ENCODE assay signal across 11 cellular contexts in genomic region chr19:14112809-14113385, GRCh38. TPM values are rescaled to one million over a fixed set of nuclear protein-coding genes. Genes with fewer than 3 reads are reported as not detected.
A peak's percentile ranks its signal among the peaks of the same experiment; 100 is the strongest.
DNase-seq lines count a peak whose midpoint lies in the region; ATAC-seq, FAIRE-seq and TF ChIP-seq lines count a peak whose summit lies in the region.
"Had no signal": no experiment of that assay in that cellular context is flagged by ENCODE, and none has a peak within 500 bp of the region (broad histone marks: within the 10 kb centered on the region; RNA-seq: fewer than 3 reads in every experiment).

No MANE protein-coding gene starts in this region.

- CTCF ChIA-PET in GM10248 (lab: Yijun Ruan, JAX), result interaction anchor here (1.0 to 5.0 kb wide), 9 partner anchors 10 to 360 kb away, joined by 3 to 48 read pairs (median 5); partner anchors contain the start of gene MISP3

- ATAC-seq in RWPE2 (ENCODE audit: low read depth) (no peak), psoas muscle (peak in 1 of 4 donors; percentile 27)
- no peak for ATAC-seq in activated CD4-positive, CD25-positive, alpha-beta regulatory T cell treated with anti-CD3 and anti-CD28 coated beads, Interleukin-2, amount 50 U/mL, for 24 hours
- ATAC-seq: stimulated activated memory B cell treated with anti-CD40 and anti-IgM and Interleukin-4, amounts not matched to agents 10 μg/mL and 1 μg/mL and 100 μg/mL, for 72 hours had no signal

- peak overlapping the region; percentile 44; the same call in 1 of the 2 replicates for H3K4me2 ChIP-seq in BLaER1

- H3K9ac ChIP-seq in BLaER1, result 0 out of 2 replicates have a peak overlapping the region, but pooled peaks have one; percentile 46

- FAIRE-seq in GM12891 (lab: Jason Lieb, UNC), result no peak

- no peak overlapping the region for H3K4me3 ChIP-seq in BLaER1
- no peak overlapping the region for H3K4me3 ChIP-seq in RWPE2 (ENCODE audit: severe bottlenecking)
- peak overlapping the region; percentile 60 for H3K4me3 ChIP-seq in left ventricle myocardium inferior
- H3K4me3 ChIP-seq in psoas muscle, result peak overlapping the region; percentile 59

- WGBS in psoas muscle, 3 donors, result 7 to 17% (median 14%) methylated on average over 12 of the region's 12 CpGs

- H3K27ac ChIP-seq in BLaER1, result peak overlapping the region; percentile 26; the same call in 1 of the 2 replicates
- H3K27ac ChIP-seq in RWPE2 (ENCODE audit: poor library complexity, severe bottlenecking), result peak overlapping the region; percentile 15
- peak overlapping the region; percentile 100 for H3K27ac ChIP-seq in left ventricle myocardium inferior (replicated peaks)
- peak overlapping the region; percentile 88 for H3K27ac ChIP-seq in psoas muscle
- H3K27ac ChIP-seq: epithelial cell of prostate had no signal

- intact Hi-C loops in left ventricle myocardium inferior (cut with micrococcal nuclease), result no loop called here
- intact Hi-C loops in psoas muscle (cut with DNase I), result no loop called here

- TF ChIP-seq POLR2A in GM12891 (IDR thresholded peaks at IDR 0.05; ENCODE audit: low read depth, low read length), result no peak

- peaks cover 57% of the 10 kb centered on the region for H4K20me1 ChIP-seq in BLaER1

- H3K27me3 ChIP-seq in BLaER1 (no peaks in the 10 kb centered on the region), RWPE2 (ENCODE audit: insufficient read depth, poor library complexity, severe bottlenecking) (no peaks in the 10 kb centered on the region), left ventricle myocardium inferior (ENCODE audit: low read depth) (no peaks in the 10 kb centered on the region), psoas muscle (ENCODE audit: insufficient read depth in 3 of 3, low read length in 2 of 3) (no peaks in the 10 kb centered on the region)

- H3K36me3 ChIP-seq in BLaER1, result peaks cover 2% of the 10 kb centered on the region; the same call in 1 of the 2 replicates
- H3K36me3 ChIP-seq in RWPE2 (ENCODE audit: low read depth), result no peaks in the 10 kb centered on the region
- H3K36me3 ChIP-seq in left ventricle myocardium inferior, result no peaks in the 10 kb centered on the region
- no peaks in the 10 kb centered on the region for H3K36me3 ChIP-seq in psoas muscle (ENCODE audit: insufficient read depth in 1 of 2, low read depth in 1 of 2)

- H3K4me1 ChIP-seq in BLaER1 (peaks cover 49% of the 10 kb centered on the region), RWPE2 (ENCODE audit: insufficient read depth, poor library complexity, severe bottlenecking) (no peaks in the 10 kb centered on the region), left ventricle myocardium inferior (peaks cover 86% of the 10 kb centered on the region), psoas muscle (peaks cover 55% of the 10 kb centered on the region)

- DNase-seq in RWPE2 (ENCODE audit: low spot score) (no peak), left ventricle myocardium inferior (peak; percentile 64), psoas muscle (peak; percentile 72 to 79), GM12891 (ENCODE audit: insufficient read length, low spot score) (no peak), GM10248 (ENCODE audit: extremely low spot score) (no peak)
- DNase-seq in activated CD8-positive, alpha-beta memory T cell treated with anti-CD3 and anti-CD28 coated beads for 24 hours, result no peak
- DNase-seq: activated T-cell treated with anti-CD3 and anti-CD28 coated beads for 4 hours had no signal

- H3K9me3 ChIP-seq in BLaER1, result no peaks in the 10 kb centered on the region
- H3K9me3 ChIP-seq in RWPE2 (ENCODE audit: severe bottlenecking), result no peaks in the 10 kb centered on the region
- no peaks in the 10 kb centered on the region for H3K9me3 ChIP-seq in left ventricle myocardium inferior (replicated peaks)
- no peaks in the 10 kb centered on the region for H3K9me3 ChIP-seq in psoas muscle

- POLR2A ChIA-PET in GM10248 (lab: Yijun Ruan, JAX), result no interaction called here

- no peak for TF ChIP-seq CTCF in RWPE2 (IDR thresholded peaks at IDR 0.05; ENCODE audit: poor library complexity, severe bottlenecking)
- no peak for TF ChIP-seq CTCF in left ventricle myocardium inferior (IDR thresholded peaks at IDR 0.05; ENCODE audit: borderline replicate concordance)
- no peak for TF ChIP-seq CTCF in psoas muscle (IDR thresholded peaks at IDR 0.05)
- no peak for TF ChIP-seq CTCF in GM10248 (IDR thresholded peaks at IDR 0.05; ENCODE audit: control extremely low read depth, extremely low read depth, low read depth, missing control alignments)

TF ChIP-seq in GM12891, 5 proteins besides CTCF, POLR2A, EP300 and RAD21:
- TF ChIP-seq TAF1 (IDR thresholded peaks at IDR 0.05; ENCODE audit: low read depth, low read length) (no peak), POU2F2 (IDR thresholded peaks at IDR 0.05; ENCODE audit: low read depth, low read length) (no peak), SPI1 (IDR thresholded peaks at IDR 0.05; ENCODE audit: low read depth, low read length) (no peak), PAX5 (IDR thresholded peaks at IDR 0.05; ENCODE audit: insufficient read depth, low read length, severe bottlenecking) (no peak), POLR2AphosphoS5 (IDR thresholded peaks at IDR 0.05; ENCODE audit: low read depth, low read length) (no peak)

RNA-seq across cellular contexts. Expression of gene PRKACA, which starts 4.7 kb away (rescaled TPM):
- 465 TPM for total RNA-seq in left ventricle myocardium inferior
- 100 to 1,000 TPM; 209 to 509 (median 312) TPM for total RNA-seq in psoas muscle
- 100 to 1,000 TPM in 2 of 3 donors, 10 to 100 TPM in 1; 99.3 to 208 (median 135) TPM for polyA plus RNA-seq in psoas muscle
- 26.6 TPM for polyA plus RNA-seq in GM12891 (2012; ENCODE audit: low read depth, missing spikeins)

RNA-seq across cellular contexts. Expression of gene SAMD1, which starts 22.3 kb away (rescaled TPM):
- 46.7 TPM for total RNA-seq in left ventricle myocardium inferior
- 10 to 100 TPM; 27.3 to 54.4 (median 39.6) TPM for total RNA-seq in psoas muscle
- 10 to 100 TPM; 39.9 to 99.9 (median 60.4) TPM for polyA plus RNA-seq in psoas muscle
- 20.3 TPM for polyA plus RNA-seq in GM12891 (2012; ENCODE audit: low read depth, missing spikeins)

RNA-seq across cellular contexts. Expression of gene ASF1B, which starts 23.5 kb away (rescaled TPM):
- total RNA-seq in left ventricle myocardium inferior (0.96 TPM), psoas muscle (1 to 10 TPM in 1 of 4 donors, under 1 TPM in 2, not detected in 1; 0.63 to 6.0 (median 0.84) TPM)
- polyA plus RNA-seq in psoas muscle, result 1 to 10 TPM in 2 of 3 donors, under 1 TPM in 1; 0.20 to 1.2 (median 1.0) TPM
- polyA plus RNA-seq in GM12891 (2012; ENCODE audit: low read depth, missing spikeins), result 59.6 TPM

RNA-seq across cellular contexts. Expression of gene C19orf67, which starts 27.3 kb away (rescaled TPM):
- total RNA-seq in left ventricle myocardium inferior, result not detected
- total RNA-seq in psoas muscle, result not detected
- polyA plus RNA-seq in psoas muscle, result not detected
- 0.06 TPM for polyA plus RNA-seq in GM12891 (2012; ENCODE audit: low read depth, missing spikeins)

RNA-seq across cellular contexts. Expression of gene MISP3, which starts 40.3 kb away (rescaled TPM):
- total RNA-seq in left ventricle myocardium inferior (8.1 TPM), psoas muscle (1 to 10 TPM; 2.0 to 6.3 (median 2.9) TPM)
- polyA plus RNA-seq in psoas muscle, result 10 to 100 TPM in 1 of 3 donors, 1 to 10 TPM in 2; 1.8 to 15.4 (median 2.1) TPM
- polyA plus RNA-seq in GM12891 (2012; ENCODE audit: low read depth, missing spikeins), result 0.54 TPM

Comparison
In these comparisons a context has a peak if more than half of its experiments do, and no peak if none do; other contexts are left out.
1. H3K27ac ChIP-seq: peak in every context shown above with its lines; median percentile 100 in left ventricle myocardium inferior; 88 in psoas muscle; 26 in BLaER1; 15 in RWPE2.
2. H3K4me3 ChIP-seq: peak in left ventricle myocardium inferior (single experiment) and psoas muscle (single experiment); none in BLaER1 (single experiment) and RWPE2 (single experiment).
3. DNase-seq: peak in left ventricle myocardium inferior (single experiment) and psoas muscle (2 of 2); none in RWPE2 (single experiment), GM12891 (single experiment), GM10248 (single experiment) and activated CD8-positive, alpha-beta memory T cell treated with anti-CD3 and anti-CD28 coated beads for 24 hours (single experiment).